In the genomic region with DNA sequence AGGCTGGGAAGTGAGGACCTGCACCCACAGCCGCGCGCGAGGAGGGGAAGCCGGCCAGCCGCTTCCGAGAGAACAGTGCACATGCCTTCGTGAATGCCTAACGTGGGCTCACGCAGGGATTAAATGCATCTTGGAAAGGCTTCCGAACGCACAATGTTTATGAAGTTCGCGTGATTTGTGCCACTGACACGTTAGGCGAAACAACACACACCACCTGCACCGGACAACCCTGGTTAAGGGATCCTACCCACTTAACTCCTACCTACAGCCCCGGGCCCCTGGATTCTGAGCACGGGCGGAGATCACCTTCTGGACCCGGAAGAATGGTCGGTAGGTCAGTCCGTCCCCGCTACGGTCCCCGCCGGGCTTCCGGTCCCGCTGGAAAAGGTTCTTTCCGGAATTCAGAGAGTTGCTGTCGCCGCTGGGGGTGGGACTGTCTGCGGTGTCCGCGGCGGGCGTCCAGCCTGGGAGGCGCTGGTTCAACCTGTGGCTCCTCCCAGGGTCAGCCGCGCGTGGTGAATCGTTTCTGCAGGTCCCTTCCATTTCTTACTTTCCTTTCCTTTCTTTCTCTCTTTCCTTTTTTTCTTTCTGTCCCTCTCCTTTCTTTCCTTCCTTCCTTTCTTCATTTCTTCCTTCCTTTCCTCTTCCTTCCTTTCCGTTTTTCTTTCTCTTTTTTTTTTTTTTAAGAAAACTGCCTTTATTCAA, we compare ENCODE assay signal across 1 cellular context.
TF ChIP-seq lines count a peak whose summit lies in the region.

TSS of gene MTIF2 (minus strand) at position 325 of the 705 bp plus-strand sequence. CDS start 5,373 bp downstream, outside the sequence.

TF ChIP-seq in HepG2, 621 proteins besides CTCF, POLR2A, EP300 and RAD21 (continued from another document and continues in another):
- TF ChIP-seq ZBTB49 (CRISPR knock-in tag; IDR thresholded peaks at IDR 0.05; ENCODE audit: borderline replicate concordance) (peak; percentile 89; the same call in 1 of the 2 replicates), ZFP91 (CRISPR knock-in tag; IDR thresholded peaks at IDR 0.05; ENCODE audit: borderline replicate concordance) (peak; percentile 98), RFXANK (CRISPR knock-in tag; IDR thresholded peaks at IDR 0.05) (peak; percentile 91; the same call in 1 of the 2 replicates), MLLT10 (CRISPR knock-in tag; IDR thresholded peaks at IDR 0.05) (no peak), THAP11 (CRISPR knock-in tag; IDR thresholded peaks at IDR 0.05) (peak; percentile 97), HMGXB4 (CRISPR knock-in tag; IDR thresholded peaks at IDR 0.05; ENCODE audit: borderline replicate concordance in 1 of 2, low read depth in 1 of 2) (peak; percentile 98 to 99), MAX (IDR thresholded peaks at IDR 0.05) (peak; percentile 96), ZSCAN31 (CRISPR knock-in tag; IDR thresholded peaks at IDR 0.05; ENCODE audit: low read depth) (peak; percentile 98), RBM22 (optimal IDR thresholded peaks at IDR 0.05; ENCODE audit: low read length) (peak; percentile 94), JARID2 (CRISPR knock-in tag; IDR thresholded peaks at IDR 0.05; ENCODE audit: insufficient replicate concordance) (peak; percentile 93), NFYC (CRISPR knock-in tag; IDR thresholded peaks at IDR 0.05) (peak; percentile 58), ZUFSP (CRISPR knock-in tag; IDR thresholded peaks at IDR 0.05; ENCODE audit: borderline replicate concordance) (no peak), ZNF225 (CRISPR knock-in tag; IDR thresholded peaks at IDR 0.05) (peak; percentile 92), SRSF9 (IDR thresholded peaks at IDR 0.05; ENCODE audit: borderline replicate concordance, insufficient read depth, low read depth, low read length, poor library complexity, severe bottlenecking) (peak; percentile 68), HOXA9 (CRISPR knock-in tag; IDR thresholded peaks at IDR 0.05; ENCODE audit: borderline replicate concordance) (no peak), NFYB (CRISPR knock-in tag; IDR thresholded peaks at IDR 0.05) (peak; percentile 37; the same call in 1 of the 2 replicates), DPF2 (CRISPR knock-in tag; IDR thresholded peaks at IDR 0.05; ENCODE audit: borderline replicate concordance, low read depth) (no peak; the same call in 1 of the 2 replicates), ZNF547 (CRISPR knock-in tag; IDR thresholded peaks at IDR 0.05) (peak; percentile 96), STAT5B (CRISPR knock-in tag; IDR thresholded peaks at IDR 0.05) (no peak; the same call in 1 of the 2 replicates), ZNF331 (CRISPR knock-in tag; IDR thresholded peaks at IDR 0.05) (peak; percentile 98), MTF1 (CRISPR knock-in tag; IDR thresholded peaks at IDR 0.05) (no peak; the same call in none of the 2 replicates), ZNF607 (CRISPR knock-in tag; IDR thresholded peaks at IDR 0.05; ENCODE audit: borderline replicate concordance) (peak; percentile 93), SRSF1 (optimal IDR thresholded peaks at IDR 0.05; ENCODE audit: low read depth, low read length) (peak; percentile 98), SIN3B (IDR thresholded peaks at IDR 0.05; ENCODE audit: low read length) (peak; percentile 93), MXD4 (CRISPR knock-in tag; IDR thresholded peaks at IDR 0.05) (peak; percentile 98), SIN3A (IDR thresholded peaks at IDR 0.05; ENCODE audit: borderline replicate concordance, low read depth, low read length) (peak; percentile 99), ZNF33B (CRISPR knock-in tag; IDR thresholded peaks at IDR 0.05) (peak; percentile 92), ZNF614 (CRISPR knock-in tag; IDR thresholded peaks at IDR 0.05; ENCODE audit: borderline replicate concordance) (peak; percentile 97), ZNF713 (CRISPR knock-in tag; IDR thresholded peaks at IDR 0.05) (peak; percentile 93), DNMT3B (CRISPR knock-in tag; conservative IDR thresholded peaks at IDR 0.05) (peak; percentile 24), KDM1A (CRISPR knock-in tag; IDR thresholded peaks at IDR 0.05) (no peak)
- TF ChIP-seq, protein P1, sequence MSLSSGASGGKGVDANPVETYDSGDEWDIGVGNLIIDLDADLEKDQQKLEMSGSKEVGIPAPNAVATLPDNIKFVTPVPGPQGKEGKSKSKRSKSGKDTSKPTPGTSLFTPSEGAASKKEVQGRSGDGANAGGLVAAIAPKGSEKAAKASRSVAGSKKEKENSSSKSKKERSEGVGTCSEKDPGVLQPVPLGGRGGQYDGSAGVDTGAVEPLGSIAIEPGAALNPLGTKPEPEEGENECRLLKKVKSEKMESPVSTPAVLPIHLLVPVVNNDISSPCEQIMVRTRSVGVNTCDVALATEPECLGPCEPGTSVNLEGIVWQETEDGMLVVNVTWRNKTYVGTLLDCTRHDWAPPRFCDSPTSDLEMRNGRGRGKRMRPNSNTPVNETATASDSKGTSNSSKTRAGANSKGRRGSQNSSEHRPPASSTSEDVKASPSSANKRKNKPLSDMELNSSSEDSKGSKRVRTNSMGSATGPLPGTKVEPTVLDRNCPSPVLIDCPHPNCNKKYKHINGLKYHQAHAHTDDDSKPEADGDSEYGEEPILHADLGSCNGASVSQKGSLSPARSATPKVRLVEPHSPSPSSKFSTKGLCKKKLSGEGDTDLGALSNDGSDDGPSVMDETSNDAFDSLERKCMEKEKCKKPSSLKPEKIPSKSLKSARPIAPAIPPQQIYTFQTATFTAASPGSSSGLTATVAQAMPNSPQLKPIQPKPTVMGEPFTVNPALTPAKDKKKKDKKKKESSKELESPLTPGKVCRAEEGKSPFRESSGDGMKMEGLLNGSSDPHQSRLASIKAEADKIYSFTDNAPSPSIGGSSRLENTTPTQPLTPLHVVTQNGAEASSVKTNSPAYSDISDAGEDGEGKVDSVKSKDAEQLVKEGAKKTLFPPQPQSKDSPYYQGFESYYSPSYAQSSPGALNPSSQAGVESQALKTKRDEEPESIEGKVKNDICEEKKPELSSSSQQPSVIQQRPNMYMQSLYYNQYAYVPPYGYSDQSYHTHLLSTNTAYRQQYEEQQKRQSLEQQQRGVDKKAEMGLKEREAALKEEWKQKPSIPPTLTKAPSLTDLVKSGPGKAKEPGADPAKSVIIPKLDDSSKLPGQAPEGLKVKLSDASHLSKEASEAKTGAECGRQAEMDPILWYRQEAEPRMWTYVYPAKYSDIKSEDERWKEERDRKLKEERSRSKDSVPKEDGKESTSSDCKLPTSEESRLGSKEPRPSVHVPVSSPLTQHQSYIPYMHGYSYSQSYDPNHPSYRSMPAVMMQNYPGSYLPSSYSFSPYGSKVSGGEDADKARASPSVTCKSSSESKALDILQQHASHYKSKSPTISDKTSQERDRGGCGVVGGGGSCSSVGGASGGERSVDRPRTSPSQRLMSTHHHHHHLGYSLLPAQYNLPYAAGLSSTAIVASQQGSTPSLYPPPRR (CRISPR knock-in tag; IDR thresholded peaks at IDR 0.05; ENCODE audit: borderline replicate concordance) = peak; percentile 76
- TF ChIP-seq, protein P2, sequence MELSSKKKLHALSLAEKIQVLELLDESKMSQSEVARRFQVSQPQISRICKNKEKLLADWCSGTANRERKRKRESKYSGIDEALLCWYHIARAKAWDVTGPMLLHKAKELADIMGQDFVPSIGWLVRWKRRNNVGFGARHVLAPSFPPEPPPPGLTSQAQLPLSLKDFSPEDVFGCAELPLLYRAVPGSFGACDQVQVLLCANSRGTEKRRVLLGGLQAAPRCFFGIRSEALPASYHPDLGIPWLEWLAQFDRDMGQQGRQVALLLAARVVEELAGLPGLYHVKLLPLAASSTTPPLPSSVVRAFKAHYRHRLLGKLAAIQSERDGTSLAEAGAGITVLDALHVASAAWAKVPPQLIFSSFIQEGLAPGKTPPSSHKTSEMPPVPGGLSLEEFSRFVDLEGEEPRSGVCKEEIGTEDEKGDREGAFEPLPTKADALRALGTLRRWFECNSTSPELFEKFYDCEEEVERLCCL (CRISPR knock-in tag; IDR thresholded peaks at IDR 0.05; ENCODE audit: borderline replicate concordance) = no peak
- TF ChIP-seq, protein P3, sequence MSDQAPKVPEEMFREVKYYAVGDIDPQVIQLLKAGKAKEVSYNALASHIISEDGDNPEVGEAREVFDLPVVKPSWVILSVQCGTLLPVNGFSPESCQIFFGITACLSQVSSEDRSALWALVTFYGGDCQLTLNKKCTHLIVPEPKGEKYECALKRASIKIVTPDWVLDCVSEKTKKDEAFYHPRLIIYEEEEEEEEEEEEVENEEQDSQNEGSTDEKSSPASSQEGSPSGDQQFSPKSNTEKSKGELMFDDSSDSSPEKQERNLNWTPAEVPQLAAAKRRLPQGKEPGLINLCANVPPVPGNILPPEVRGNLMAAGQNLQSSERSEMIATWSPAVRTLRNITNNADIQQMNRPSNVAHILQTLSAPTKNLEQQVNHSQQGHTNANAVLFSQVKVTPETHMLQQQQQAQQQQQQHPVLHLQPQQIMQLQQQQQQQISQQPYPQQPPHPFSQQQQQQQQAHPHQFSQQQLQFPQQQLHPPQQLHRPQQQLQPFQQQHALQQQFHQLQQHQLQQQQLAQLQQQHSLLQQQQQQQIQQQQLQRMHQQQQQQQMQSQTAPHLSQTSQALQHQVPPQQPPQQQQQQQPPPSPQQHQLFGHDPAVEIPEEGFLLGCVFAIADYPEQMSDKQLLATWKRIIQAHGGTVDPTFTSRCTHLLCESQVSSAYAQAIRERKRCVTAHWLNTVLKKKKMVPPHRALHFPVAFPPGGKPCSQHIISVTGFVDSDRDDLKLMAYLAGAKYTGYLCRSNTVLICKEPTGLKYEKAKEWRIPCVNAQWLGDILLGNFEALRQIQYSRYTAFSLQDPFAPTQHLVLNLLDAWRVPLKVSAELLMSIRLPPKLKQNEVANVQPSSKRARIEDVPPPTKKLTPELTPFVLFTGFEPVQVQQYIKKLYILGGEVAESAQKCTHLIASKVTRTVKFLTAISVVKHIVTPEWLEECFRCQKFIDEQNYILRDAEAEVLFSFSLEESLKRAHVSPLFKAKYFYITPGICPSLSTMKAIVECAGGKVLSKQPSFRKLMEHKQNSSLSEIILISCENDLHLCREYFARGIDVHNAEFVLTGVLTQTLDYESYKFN (CRISPR knock-in tag; conservative IDR thresholded peaks at IDR 0.05) = peak; percentile 81
- TF ChIP-seq, protein P4, sequence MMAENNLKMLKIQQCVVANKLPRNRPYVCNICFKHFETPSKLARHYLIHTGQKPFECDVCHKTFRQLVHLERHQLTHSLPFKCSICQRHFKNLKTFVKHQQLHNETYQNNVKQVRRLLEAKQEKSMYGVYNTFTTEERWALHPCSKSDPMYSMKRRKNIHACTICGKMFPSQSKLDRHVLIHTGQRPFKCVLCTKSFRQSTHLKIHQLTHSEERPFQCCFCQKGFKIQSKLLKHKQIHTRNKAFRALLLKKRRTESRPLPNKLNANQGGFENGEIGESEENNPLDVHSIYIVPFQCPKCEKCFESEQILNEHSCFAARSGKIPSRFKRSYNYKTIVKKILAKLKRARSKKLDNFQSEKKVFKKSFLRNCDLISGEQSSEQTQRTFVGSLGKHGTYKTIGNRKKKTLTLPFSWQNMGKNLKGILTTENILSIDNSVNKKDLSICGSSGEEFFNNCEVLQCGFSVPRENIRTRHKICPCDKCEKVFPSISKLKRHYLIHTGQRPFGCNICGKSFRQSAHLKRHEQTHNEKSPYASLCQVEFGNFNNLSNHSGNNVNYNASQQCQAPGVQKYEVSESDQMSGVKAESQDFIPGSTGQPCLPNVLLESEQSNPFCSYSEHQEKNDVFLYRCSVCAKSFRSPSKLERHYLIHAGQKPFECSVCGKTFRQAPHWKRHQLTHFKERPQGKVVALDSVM (CRISPR knock-in tag; IDR thresholded peaks at IDR 0.05) = peak; percentile 99
